16 cellular contexts compared by ENCODE assay signal in genomic region chr2:170227467-170228075, GRCh38. TPM values are rescaled to one million over a fixed set of nuclear protein-coding genes. Genes with fewer than 3 reads are reported as not detected.
DNase-seq lines count a peak whose midpoint lies in the region; ATAC-seq and TF ChIP-seq lines count a peak whose summit lies in the region.
"Had no signal": no experiment of that assay in that cellular context is flagged by ENCODE, and none has a peak within 500 bp of the region (broad histone marks: within the 10 kb centered on the region; RNA-seq: fewer than 3 reads in every experiment).

No MANE protein-coding gene starts in this region.

- H3K36me3 Mint-ChIP-seq in brain = no peaks in the 10 kb centered on the region
- H3K36me3 Mint-ChIP-seq in activated naive CD4-positive, alpha-beta T cell treated with anti-CD3 and anti-CD28 coated beads, Interleukin-2, amount 50 U/mL, for 72 hours = no peaks in the 10 kb centered on the region
- H3K36me3 Mint-ChIP-seq: activated naive CD8-positive, alpha-beta T cell treated with anti-CD3 and anti-CD28 coated beads for 36 hours; IgD-negative memory B cell had no signal

- no peak overlapping the region for H3K4me3 Mint-ChIP-seq in brain
- H3K4me3 Mint-ChIP-seq: activated naive CD8-positive, alpha-beta T cell treated with anti-CD3 and anti-CD28 coated beads for 36 hours had no signal

- peaks cover 0 to 2% (median 0%) of the 10 kb centered on the region in 5 experiments for H3K9me3 Mint-ChIP-seq in brain
- H3K9me3 Mint-ChIP-seq in activated naive CD4-positive, alpha-beta T cell treated with anti-CD3 and anti-CD28 coated beads, Interleukin-2, amount 50 U/mL, for 72 hours = no peaks in the 10 kb centered on the region
- H3K9me3 Mint-ChIP-seq: activated naive CD8-positive, alpha-beta T cell treated with anti-CD3 and anti-CD28 coated beads for 36 hours; IgD-negative memory B cell had no signal

- DNase-seq in amniotic stem cell (lab: John Stamatoyannopoulos, UW) (no peak), NCI-H82 treated with DMSO at 0.1 percent for 48 hours (lab: John Stamatoyannopoulos, UW; ENCODE audit: unreplicated experiment) (no peak)
- no peak for DNase-seq in activated naive CD4-positive, alpha-beta T cell treated with anti-CD3 and anti-CD28 coated beads, Interleukin-2, amount 50 U/mL, for 72 hours (ENCODE audit: low spot score in 2 of 2)
- DNase-seq in activated CD4-positive, CD25-positive, alpha-beta regulatory T cell treated with anti-CD3 and anti-CD28 coated beads, Interleukin-2, amount 50 U/mL, for 72 hours = no peak
- DNase-seq: activated naive CD8-positive, alpha-beta T cell treated with anti-CD3 and anti-CD28 coated beads for 36 hours; cortex of kidney; GOT3; NCI-H2081 treated with DMSO at 0.1 percent for 48 hours; psoas muscle; stimulated activated CD4-positive, alpha-beta T cell treated with anti-CD3 and anti-CD28 coated beads, Interleukin-4, amount 100 ng/mL, for 24 hours; stomach had no signal

- H3K4me1 Mint-ChIP-seq in brain = peaks cover 73% of the 10 kb centered on the region

- peak overlapping the region in 3 of 5 experiments; percentile 0 to 96 (median 11) for H3K27ac Mint-ChIP-seq in brain
- H3K27ac Mint-ChIP-seq in activated naive CD4-positive, alpha-beta T cell treated with anti-CD3 and anti-CD28 coated beads, Interleukin-2, amount 50 U/mL, for 72 hours = no peak overlapping the region
- H3K27ac Mint-ChIP-seq: activated naive CD8-positive, alpha-beta T cell treated with anti-CD3 and anti-CD28 coated beads for 36 hours; IgD-negative memory B cell had no signal

- no peaks in the 10 kb centered on the region for H3K27me3 Mint-ChIP-seq in brain
- H3K27me3 Mint-ChIP-seq: IgD-negative memory B cell had no signal

- ATAC-seq in GM19023 (IDR thresholded peaks at IDR 0.05; ENCODE audit: unreplicated experiment) (peak; percentile 72), GM21619 (IDR thresholded peaks at IDR 0.05; ENCODE audit: unreplicated experiment) (peak; percentile 90), HG03103 (IDR thresholded peaks at IDR 0.05; ENCODE audit: low read depth, unreplicated experiment) (peak; percentile 75)
- ATAC-seq in activated naive CD4-positive, alpha-beta T cell treated with anti-CD3 and anti-CD28 coated beads, Interleukin-2, amount 50 U/mL, for 72 hours = no peak
- ATAC-seq: psoas muscle had no signal

- no peak for TF ChIP-seq CTCF in brain (conservative IDR thresholded peaks at IDR 0.05)

RNA-seq across cellular contexts. Expression of gene MYO3B, which starts 49.6 kb away (rescaled TPM):
- not detected for polyA plus RNA-seq in brain (ENCODE audit: insufficient read depth, low read depth, low replicate concordance)
- total RNA-seq in activated naive CD4-positive, alpha-beta T cell treated with anti-CD3 and anti-CD28 coated beads, Interleukin-2, amount 50 U/mL, for 72 hours = under 1 TPM; 0.18 to 0.27 TPM
- polyA plus RNA-seq: psoas muscle had no signal

Comparison
In these comparisons a context has a peak if more than half of its experiments do, and no peak if none do; other contexts are left out.
1. ATAC-seq: peak in GM19023 (single experiment), GM21619 (single experiment) and HG03103 (single experiment); none in activated naive CD4-positive, alpha-beta T cell treated with anti-CD3 and anti-CD28 coated beads, Interleukin-2, amount 50 U/mL, for 72 hours (0 of 2).
2. H3K27ac Mint-ChIP-seq: peak in brain (3 of 5); none in activated naive CD4-positive, alpha-beta T cell treated with anti-CD3 and anti-CD28 coated beads, Interleukin-2, amount 50 U/mL, for 72 hours (0 of 2).